In the genomic region with DNA sequence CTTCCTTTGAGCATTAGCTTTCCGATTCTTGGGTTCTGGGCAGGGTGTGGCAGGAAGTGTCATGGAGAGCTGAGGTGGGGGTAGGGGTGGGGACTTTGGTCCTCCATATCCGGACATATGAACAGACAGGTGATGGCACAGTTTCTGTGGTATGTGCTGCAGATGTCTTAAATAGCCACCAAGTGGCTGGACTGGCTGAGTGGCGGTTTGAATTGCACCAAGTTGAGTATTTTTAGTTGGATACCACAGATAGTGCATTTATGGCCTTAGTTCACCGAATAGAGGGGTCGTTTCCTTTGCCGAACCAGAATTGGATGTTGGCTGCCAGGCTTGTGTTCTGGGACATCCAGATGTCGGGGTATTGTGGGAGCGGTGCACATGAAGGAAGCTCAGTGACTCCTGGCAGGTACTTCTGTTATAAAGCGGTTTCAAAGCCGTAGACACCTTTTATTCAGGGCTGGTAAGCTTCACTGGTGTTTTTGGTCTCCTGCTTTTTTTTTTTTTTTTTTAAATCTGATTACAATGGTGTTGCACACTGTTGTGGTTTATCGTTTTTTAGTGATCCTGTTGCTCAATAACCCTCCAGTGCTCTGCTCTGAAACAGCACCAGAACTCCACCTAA, we compare ENCODE assay signal across 9 cellular contexts. TPM values are rescaled to one million over a fixed set of nuclear protein-coding genes. Genes with fewer than 3 reads are reported as not detected.
A peak's percentile ranks its signal among the peaks of the same experiment; 100 is the strongest.
DNase-seq lines count a peak whose midpoint lies in the region; ATAC-seq, FAIRE-seq and TF ChIP-seq lines count a peak whose summit lies in the region.
"Had no signal": no experiment of that assay in that cellular context is flagged by ENCODE, and none has a peak within 500 bp of the region (broad histone marks: within the 10 kb centered on the region; RNA-seq: fewer than 3 reads in every experiment).

No MANE protein-coding gene starts in this region.

- H3K4me1 Mint-ChIP-seq in immature natural killer cell (peaks cover 95 to 100% of the 10 kb centered on the region in 2 donors), endothelial cell (ENCODE audit: unreplicated experiment) (peaks cover 3% of the 10 kb centered on the region)

- FAIRE-seq in kidney (lab: Jason Lieb, UNC) = no peak

- H3K4me1 ChIP-seq in OCI-LY1 (ENCODE audit: insufficient read depth, low read length, severe bottlenecking) = peaks cover 99% of the 10 kb centered on the region
- peaks cover 4 to 10% of the 10 kb centered on the region in 2 donors for H3K4me1 ChIP-seq in kidney (ENCODE audit: control insufficient read depth in 1 of 2, insufficient read depth in 1 of 2, low read depth in 1 of 2, low read length in 2 of 2)

- H3K27ac ChIP-seq in OCI-LY1 (ENCODE audit: low read depth, low read length, poor library complexity, severe bottlenecking) = peak overlapping the region; percentile 99
- H3K27ac ChIP-seq in kidney (ENCODE audit: low read depth in 2 of 2, low read length in 2 of 2) = no peak overlapping the region

- peak; percentile 37 to 54 (median 52) for DNase-seq in immature natural killer cell
- DNase-seq in middle frontal gyrus (ENCODE audit: extremely low spot score, low spot score) = no peak
- no peak for DNase-seq in kidney
- DNase-seq in endothelial cell (ENCODE audit: low spot score) = no peak
- DNase-seq in mucosa of gallbladder (ENCODE audit: low spot score) = no peak
- DNase-seq: heart right ventricle had no signal

- no peaks in the 10 kb centered on the region for H4K20me1 ChIP-seq in OCI-LY1 (ENCODE audit: insufficient read depth, low read length)

- H3K4me3 ChIP-seq in OCI-LY1 (ENCODE audit: low read depth, low read length, poor library complexity, severe bottlenecking) = peak overlapping the region; percentile 56
- H3K4me3 ChIP-seq in kidney (ENCODE audit: low read length in 2 of 2) = no peak overlapping the region

- peaks cover 36% of the 10 kb centered on the region for H3K79me2 ChIP-seq in OCI-LY1 (ENCODE audit: insufficient read depth, low read length)

- H3K9ac ChIP-seq in OCI-LY1 (ENCODE audit: low read length) (peak overlapping the region; percentile 73), kidney (ENCODE audit: low read length in 2 of 2) (no peak overlapping the region)

- H3K27me3 ChIP-seq in OCI-LY1 (ENCODE audit: insufficient read depth, low read length) = no peaks in the 10 kb centered on the region
- H3K27me3 ChIP-seq: heart right ventricle had no signal

- no peaks in the 10 kb centered on the region for H3K9me3 Mint-ChIP-seq in immature natural killer cell
- H3K9me3 Mint-ChIP-seq in endothelial cell (ENCODE audit: unreplicated experiment) = no peaks in the 10 kb centered on the region

- H3K36me3 Mint-ChIP-seq in immature natural killer cell (no peaks in the 10 kb centered on the region), endothelial cell (ENCODE audit: low read depth, unreplicated experiment) (no peaks in the 10 kb centered on the region)

- H3K36me3 ChIP-seq in OCI-LY1 (ENCODE audit: insufficient read depth, low read length) (peaks cover 6% of the 10 kb centered on the region; the same call in 1 of the 2 replicates), kidney (ENCODE audit: control insufficient read depth in 1 of 2, insufficient read depth in 2 of 2, low read length in 2 of 2) (no peaks in the 10 kb centered on the region)
- H3K36me3 ChIP-seq: heart right ventricle had no signal

- H3K27me3 Mint-ChIP-seq in immature natural killer cell (ENCODE audit: low read depth in 3 of 3) (peaks cover 0 to 6% (median 2%) of the 10 kb centered on the region in 3 donors), endothelial cell (ENCODE audit: unreplicated experiment) (peaks cover 2% of the 10 kb centered on the region)

- H3K9me3 ChIP-seq in OCI-LY1 (ENCODE audit: low read length) (no peaks in the 10 kb centered on the region), kidney (ENCODE audit: control insufficient read depth in 1 of 2, low read length in 2 of 2) (no peaks in the 10 kb centered on the region)
- H3K9me3 ChIP-seq: heart right ventricle had no signal

- intact Hi-C loops in kidney (cut with DNase I) = no loop called here

- ATAC-seq in GM18858 (IDR thresholded peaks at IDR 0.05; ENCODE audit: unreplicated experiment) (peak; percentile 45), HG02678 (IDR thresholded peaks at IDR 0.05; ENCODE audit: unreplicated experiment) (peak; percentile 62)

- no peaks in the 10 kb centered on the region for H3K9me2 ChIP-seq in OCI-LY1 (ENCODE audit: low read depth, low read length)

- H3K27ac Mint-ChIP-seq in immature natural killer cell (peak overlapping the region; percentile 41 to 91 (median 84)), endothelial cell (ENCODE audit: unreplicated experiment) (no peak overlapping the region)

- H3K4me3 Mint-ChIP-seq in immature natural killer cell (peak overlapping the region; percentile 66 to 89 (median 80)), endothelial cell (ENCODE audit: unreplicated experiment) (no peak overlapping the region)

- peak overlapping the region; percentile 72 for H3K4me2 ChIP-seq in OCI-LY1 (ENCODE audit: low read length)

- TF ChIP-seq CTCF in OCI-LY1 (IDR thresholded peaks at IDR 0.05; ENCODE audit: low read length) (no peak; the same call in 1 of the 2 replicates), kidney (IDR thresholded peaks at IDR 0.05; ENCODE audit: borderline replicate concordance, extremely low read depth, insufficient read depth) (no peak), endothelial cell (IDR thresholded peaks at IDR 0.05; ENCODE audit: unreplicated experiment) (no peak)

- peaks cover 15% of the 10 kb centered on the region; the same call in 1 of the 2 replicates for H3F3A ChIP-seq in OCI-LY1 (ENCODE audit: insufficient read depth, low read length)

- no peak overlapping the region for H2AFZ ChIP-seq in OCI-LY1 (ENCODE audit: low read length)

RNA-seq across cellular contexts. Expression of gene TNFAIP8, which starts 15.1 kb away (rescaled TPM):
- polyA plus RNA-seq in immature natural killer cell (100 to 1,000 TPM in 2 of 3 donors, 10 to 100 TPM in 1; 99.7 to 162 (median 132) TPM), kidney (ENCODE audit: insufficient read depth, low read depth, low replicate concordance) (13.3 TPM)
- total RNA-seq in kidney (41.5 TPM), endothelial cell (ENCODE audit: unreplicated experiment) (7.9 TPM), mucosa of gallbladder (17.1 TPM)

Comparison
In these comparisons a context has a peak if more than half of its experiments do, and no peak if none do; other contexts are left out.
1. DNase-seq: peak in immature natural killer cell (3 of 3); none in middle frontal gyrus (single experiment), kidney (single experiment), endothelial cell (single experiment) and mucosa of gallbladder (single experiment).